In the genomic region with DNA sequence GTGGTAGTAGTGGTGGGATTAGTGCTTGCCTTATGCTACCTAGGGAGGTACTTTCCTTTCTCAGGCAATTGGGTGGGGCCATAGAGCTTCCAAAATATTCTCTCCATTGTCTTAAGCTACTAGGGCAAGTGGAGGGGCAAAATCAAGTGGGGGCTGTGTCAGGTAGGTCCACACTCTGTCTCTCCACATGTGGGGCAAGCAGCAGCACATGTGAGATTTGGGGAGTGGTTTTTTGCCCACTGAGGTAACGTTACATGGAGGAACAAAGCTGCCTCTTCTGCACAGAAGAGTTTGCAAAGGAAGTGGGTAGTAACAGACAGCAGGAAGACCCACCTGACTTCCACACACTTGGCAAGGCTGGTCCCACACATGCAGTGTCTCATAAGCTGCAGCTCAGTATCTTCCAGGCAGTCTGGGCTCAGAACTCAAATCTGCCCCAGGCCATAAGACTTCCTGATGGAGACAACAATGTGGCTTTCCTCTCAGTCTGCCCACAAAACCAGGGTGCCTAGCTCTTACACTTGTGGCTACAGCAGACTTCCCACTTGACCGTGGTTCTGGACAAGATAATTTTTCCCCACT, we compare ENCODE assay signal across 19 cellular contexts.
"Had no signal": no experiment of that assay in that cellular context is flagged by ENCODE, and none has a peak within 500 bp of the region (broad histone marks: within the 10 kb centered on the region; RNA-seq: fewer than 3 reads in every experiment).

No MANE protein-coding gene starts in this region.

- H3K27me3 ChIP-seq: gastrocnemius medialis, heart right ventricle, tibial nerve, uterus had no signal

- H3K36me3 ChIP-seq: gastrocnemius medialis, heart right ventricle, tibial nerve, uterus, WERI-Rb-1 had no signal

- H3K4me1 ChIP-seq: gastrocnemius medialis, heart right ventricle, tibial nerve, uterus had no signal

- H3K4me3 ChIP-seq: gastrocnemius medialis, heart right ventricle, mucosa of descending colon, tibial nerve, uterus had no signal

- DNase-seq: activated CD4-positive, alpha-beta memory T cell treated with anti-CD3 and anti-CD28 coated beads for 36 hours; activated naive CD4-positive, alpha-beta T cell treated with anti-CD3 and anti-CD28 coated beads, Interleukin-2, amount 50 U/mL, for 16 hours; activated T-cell treated with anti-CD3 and anti-CD28 coated beads, Interleukin-2, amount 50 U/mL, for 24 hours; dermis blood vessel endothelial cell; effector memory CD8-positive, alpha-beta T cell; gastrocnemius medialis; heart right ventricle; mucosa of descending colon; natural killer cell; nucleus accumbens; posterior cingulate gyrus; retina; stimulated activated CD4-positive, alpha-beta T cell treated with anti-CD3 and anti-CD28 coated beads, Interleukin-15, amount 100 ng/mL, for 24 hours; stimulated activated CD4-positive, alpha-beta T cell treated with anti-CD3 and anti-CD28 coated beads, Interleukin-4, amount 100 ng/mL, for 1 hour; stimulated activated naive B cell treated with anti-CD40 and anti-IgM and Interleukin-4, amounts not matched to agents 10 μg/mL and 1 μg/mL and 100 μg/mL, for 72 hours; uterus; WERI-Rb-1 had no signal

- H3K27ac ChIP-seq: gastrocnemius medialis, heart right ventricle, tibial nerve, uterus, WERI-Rb-1 had no signal

- ATAC-seq: effector memory CD8-positive, alpha-beta T cell; gastrocnemius medialis; heart right ventricle; left lobe of liver; mucosa of descending colon; natural killer cell; stimulated activated naive B cell treated with anti-CD40 and anti-IgM and Interleukin-4, amounts not matched to agents 10 μg/mL and 1 μg/mL and 100 μg/mL, for 72 hours had no signal

- H3K9me3 ChIP-seq: gastrocnemius medialis, uterus had no signal
